ENCODE assay signal across 18 cellular contexts in genomic region chr11:107218123-107219084, GRCh38.
"Had no signal": no experiment of that assay in that cellular context is flagged by ENCODE, and none has a peak within 500 bp of the region (broad histone marks: within the 10 kb centered on the region; RNA-seq: fewer than 3 reads in every experiment).

No MANE protein-coding gene starts in this region.

- H3K9me3 ChIP-seq: lower lobe of right lung, sigmoid colon had no signal

- H3K27ac ChIP-seq: brain microvascular endothelial cell, lower lobe of right lung, sigmoid colon had no signal

- H3K4me1 ChIP-seq: lower lobe of right lung, sigmoid colon had no signal

- H3K27me3 Mint-ChIP-seq: naive B cell, type B pancreatic cell had no signal

- H3K4me3 Mint-ChIP-seq: activated T-cell treated with anti-CD3 and anti-CD28 coated beads, Interleukin-2, amount 50 U/mL, for 4 hours; naive B cell; T-helper 2 cell treated with Interferon-gamma antibody and Interleukin-4, amounts not matched to agents 5 μg/mL and 100 μg/mL, for 36 hours; type B pancreatic cell had no signal

- H3K36me3 ChIP-seq: brain microvascular endothelial cell, lower lobe of right lung, sigmoid colon had no signal

- H3K36me3 Mint-ChIP-seq: activated naive CD4-positive, alpha-beta T cell treated with anti-CD3 and anti-CD28 coated beads, Interleukin-2, amount 50 U/mL, for 72 hours; naive B cell; type B pancreatic cell had no signal

- H3K4me1 Mint-ChIP-seq: naive B cell had no signal

- ATAC-seq: activated naive CD4-positive, alpha-beta T cell treated with anti-CD3 and anti-CD28 coated beads, Interleukin-2, amount 50 U/mL, for 72 hours; activated T-cell treated with anti-CD3 and anti-CD28 coated beads, Interleukin-2, amount 50 U/mL, for 4 hours had no signal

- DNase-seq: activated CD4-positive, alpha-beta T cell treated with anti-CD3 and anti-CD28 coated beads, Interleukin-2, amount 50 U/mL, for 4 hours; activated CD4-positive, CD25-positive, alpha-beta regulatory T cell treated with anti-CD3 and anti-CD28 coated beads, Interleukin-2, amount 50 U/mL, for 72 hours; activated effector memory CD4-positive, alpha-beta T cell treated with anti-CD3 and anti-CD28 coated beads, Interleukin-2, amount 50 U/mL, for 16 hours; activated T-cell treated with anti-CD3 and anti-CD28 coated beads, Interleukin-2, amount 50 U/mL, for 4 hours; amniotic stem cell; brain microvascular endothelial cell; cerebellar nuclear complex; dermis blood vessel endothelial cell; erythroblast; hypothalamus; lower lobe of right lung; naive B cell; sigmoid colon; stimulated activated CD4-positive, alpha-beta T cell treated with anti-CD3 and anti-CD28 coated beads, Interleukin-2, amount 100 ng/mL, for 48 hours; stimulated activated naive CD4-positive, alpha-beta T cell treated with Interleukin-2 at 50 U/mL for 16 hours had no signal

- H3K4me3 ChIP-seq: lower lobe of right lung, sigmoid colon had no signal

- H3K27me3 ChIP-seq: brain microvascular endothelial cell, sigmoid colon had no signal

- H3K9me3 Mint-ChIP-seq: activated naive CD4-positive, alpha-beta T cell treated with anti-CD3 and anti-CD28 coated beads, Interleukin-2, amount 50 U/mL, for 72 hours; activated T-cell treated with anti-CD3 and anti-CD28 coated beads, Interleukin-2, amount 50 U/mL, for 4 hours; T-helper 2 cell treated with Interferon-gamma antibody and Interleukin-4, amounts not matched to agents 5 μg/mL and 100 μg/mL, for 36 hours; type B pancreatic cell had no signal

- H3K27ac Mint-ChIP-seq: activated naive CD4-positive, alpha-beta T cell treated with anti-CD3 and anti-CD28 coated beads, Interleukin-2, amount 50 U/mL, for 72 hours; naive B cell; T-helper 2 cell treated with Interferon-gamma antibody and Interleukin-4, amounts not matched to agents 5 μg/mL and 100 μg/mL, for 36 hours; type B pancreatic cell had no signal
